1 cellular context compared by ENCODE assay signal in genomic region chr2:96869824-96870630, GRCh38.
A peak's percentile ranks its signal among the peaks of the same experiment; 100 is the strongest.
TF ChIP-seq lines count a peak whose summit lies in the region.

TSS of gene SEMA4C (minus strand) at chr2:96870080. CDS start at chr2:96867886, 2,194 bp downstream.

TF ChIP-seq in K562, 482 proteins besides CTCF, POLR2A, EP300 and RAD21 (continued from another document and continues in another):
- TF ChIP-seq ZMIZ1 (IDR thresholded peaks at IDR 0.05; ENCODE audit: low read depth in 2 of 2, low read length in 2 of 2) (no peak), ZBTB7A (IDR thresholded peaks at IDR 0.05; ENCODE audit: borderline replicate concordance, control insufficient read depth, low read depth, low read length) (peak; percentile 63; the same call in 1 of the 2 replicates), USF1 (CRISPR knock-in tag; IDR thresholded peaks at IDR 0.05) (no peak), GTF2B (IDR thresholded peaks at IDR 0.05; ENCODE audit: extremely low read depth, insufficient read length) (no peak), USF2 (CRISPR knock-in tag; IDR thresholded peaks at IDR 0.05) (no peak), CCAR2 (IDR thresholded peaks at IDR 0.05; ENCODE audit: low read depth, low read length) (no peak), STAT6 (CRISPR knock-in tag; IDR thresholded peaks at IDR 0.05) (no peak), PHB2 (IDR thresholded peaks at IDR 0.05; ENCODE audit: low read depth) (no peak), ZNF644 (tag; IDR thresholded peaks at IDR 0.05; ENCODE audit: low read depth) (no peak), ZNF124 (CRISPR knock-in tag; IDR thresholded peaks at IDR 0.05) (no peak), SAP30 (IDR thresholded peaks at IDR 0.05; ENCODE audit: borderline replicate concordance, insufficient read depth, low read depth, low read length, poor library complexity, severe bottlenecking) (peak; percentile 65), COPS2 (conservative IDR thresholded peaks at IDR 0.05) (no peak), ZBTB34 (CRISPR knock-in tag; IDR thresholded peaks at IDR 0.05) (no peak), HDAC1 (IDR thresholded peaks at IDR 0.05) (no peak; a peak in 1 of 4 replicates), MAFF (IDR thresholded peaks at IDR 0.05; ENCODE audit: low read length) (no peak), TRIM25 (IDR thresholded peaks at IDR 0.05; ENCODE audit: borderline replicate concordance) (no peak), ESRRB (CRISPR knock-in tag; IDR thresholded peaks at IDR 0.05; ENCODE audit: borderline replicate concordance) (no peak), POLR2G (IDR thresholded peaks at IDR 0.05; ENCODE audit: low read depth, low read length) (peak; percentile 75), EHMT2 (IDR thresholded peaks at IDR 0.05) (no peak), PTBP1 (IDR thresholded peaks at IDR 0.05; ENCODE audit: low read depth, low read length) (no peak), TSC22D4 (tag; IDR thresholded peaks at IDR 0.05) (no peak), RAD51 (IDR thresholded peaks at IDR 0.05; ENCODE audit: borderline replicate concordance, low read depth) (no peak), ZNF766 (CRISPR knock-in tag; conservative IDR thresholded peaks at IDR 0.05) (peak; percentile 3; the same call in 1 of the 2 replicates), CTBP1 (IDR thresholded peaks at IDR 0.05; ENCODE audit: borderline replicate concordance) (0 out of 2 replicates have a peak, but pooled peaks have one; percentile 17), ZBTB9 (CRISPR knock-in tag; IDR thresholded peaks at IDR 0.05) (0 out of 2 replicates have a peak, but pooled peaks have one; percentile 34), SMAD1 (IDR thresholded peaks at IDR 0.05; ENCODE audit: low read depth, low read length, partially characterized antibody) (no peak), NONO (IDR thresholded peaks at IDR 0.05; ENCODE audit: low read depth in 2 of 2, low read length in 1 of 2) (peak in 1 of 2 experiments; percentile 32; a peak in 1 of 4 replicates), IRF1 (CRISPR knock-in tag; IDR thresholded peaks at IDR 0.05; ENCODE audit: borderline replicate concordance) (no peak), POLR2AphosphoS5 (IDR thresholded peaks at IDR 0.05; ENCODE audit: control insufficient read depth, insufficient read depth, low read depth, low read length) (peak; percentile 55; the same call in 1 of the 2 replicates), SP2 (IDR thresholded peaks at IDR 0.05; ENCODE audit: extremely low read depth, low read depth, low read length, poor library complexity, severe bottlenecking) (no peak), ARID2 (IDR thresholded peaks at IDR 0.05) (no peak), ZNF77 (CRISPR knock-in tag; IDR thresholded peaks at IDR 0.05) (no peak), E2F6 (IDR thresholded peaks at IDR 0.05; ENCODE audit: borderline replicate concordance in 1 of 2, extremely low read depth in 1 of 2, insufficient read depth in 1 of 2, insufficient read length in 1 of 2, low read depth in 1 of 2, low read length in 1 of 2, poor library complexity in 1 of 2, severe bottlenecking in 1 of 2) (peak in 1 of 2 experiments; percentile 51), ZNF76 (CRISPR knock-in tag; IDR thresholded peaks at IDR 0.05; ENCODE audit: borderline replicate concordance) (no peak), CLOCK (CRISPR knock-in tag; IDR thresholded peaks at IDR 0.05; ENCODE audit: borderline replicate concordance) (no peak), DMBX1 (CRISPR knock-in tag; IDR thresholded peaks at IDR 0.05; ENCODE audit: borderline replicate concordance) (no peak), E2F1 (CRISPR knock-in tag; IDR thresholded peaks at IDR 0.05) (no peak), CHD1 (IDR thresholded peaks at IDR 0.05; ENCODE audit: low read length) (peak; percentile 50), ZNF143 (CRISPR knock-in tag; IDR thresholded peaks at IDR 0.05) (no peak), ZNF75A (CRISPR knock-in tag; IDR thresholded peaks at IDR 0.05) (no peak), ZFX (CRISPR knock-in tag; IDR thresholded peaks at IDR 0.05) (no peak), RBM22 (IDR thresholded peaks at IDR 0.05; ENCODE audit: low read depth, low read length, poor library complexity, severe bottlenecking) (peak; percentile 37)
